Comparison of ENCODE assay signal across 8 cellular contexts in the genomic region with DNA sequence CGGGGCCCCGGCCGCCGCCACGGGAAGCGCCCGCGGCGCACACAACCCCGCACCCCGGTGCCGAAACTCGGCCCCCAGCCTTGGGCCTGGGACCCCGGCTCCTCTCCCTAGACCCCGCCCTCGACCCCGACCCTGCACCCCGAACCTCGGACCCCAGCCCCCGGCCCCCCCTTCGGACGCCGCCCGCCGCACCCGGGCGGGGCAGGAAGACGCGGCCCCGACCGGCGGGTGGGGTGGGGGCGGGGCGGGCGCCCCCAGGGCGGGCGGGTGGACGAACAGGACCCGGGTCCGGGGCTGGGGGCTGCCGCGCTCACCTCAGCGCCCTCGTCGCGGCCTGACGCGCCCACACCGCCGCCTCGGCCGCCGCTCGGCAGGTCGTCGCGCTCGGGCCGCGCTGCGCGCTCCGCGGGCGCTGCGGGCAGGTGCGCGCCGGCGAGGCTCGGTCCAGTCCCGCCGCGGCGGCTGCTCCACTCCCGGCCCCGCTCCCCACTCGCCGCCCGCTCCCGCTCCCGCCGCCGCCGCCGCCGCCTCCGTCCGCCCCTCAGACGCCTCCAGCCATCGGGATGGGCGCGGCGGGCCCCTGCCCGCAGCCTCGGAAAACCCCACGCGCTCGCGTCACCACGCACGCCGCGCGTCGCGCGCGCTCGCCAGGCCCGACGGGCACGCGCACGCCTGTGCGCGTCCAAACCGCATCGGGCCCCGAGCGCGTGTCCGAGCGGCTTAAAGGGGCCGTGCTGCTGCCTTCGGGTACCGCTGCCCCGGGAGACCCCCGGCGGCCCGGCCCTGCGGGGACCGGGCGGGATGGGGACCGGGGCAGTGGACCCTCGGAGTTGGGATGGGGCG. TPM values are rescaled to one million over a fixed set of nuclear protein-coding genes. Genes with fewer than 3 reads are reported as not detected.
DNase-seq lines count a peak whose midpoint lies in the region; ATAC-seq and TF ChIP-seq lines count a peak whose summit lies in the region.

A gene (minus strand): TSS at position 582 of the 843 bp plus-strand sequence. CDS start 65,634 bp downstream, outside the sequence.

- H3K9me3 Mint-ChIP-seq in Calu3 (ENCODE audit: low read depth, unreplicated experiment): no peaks in the 10 kb centered on the region

- H3K27ac Mint-ChIP-seq in Calu3 (ENCODE audit: unreplicated experiment): peak within 1 kb of the TSS; percentile 45

- TF ChIP-seq EP300 in esophagus muscularis mucosa (IDR thresholded peaks at IDR 0.05): no peak

- CTCF ChIA-PET in Calu3 (lab: Charles Lee): no interaction called here
- CTCF ChIA-PET in Panc1 (lab: Charles Lee): no interaction called here

- H3K27me3 Mint-ChIP-seq in Calu3 (ENCODE audit: unreplicated experiment): no peaks in the 10 kb centered on the region

- WGBS in esophagus muscularis mucosa: no CpG with 5 or more reads among the region's 137 CpGs

- POLR2A ChIA-PET in Panc1 (lab: Charles Lee): no interaction called here

- TF ChIP-seq POLR2A in esophagus muscularis mucosa (IDR thresholded peaks at IDR 0.05; ENCODE audit: low read depth): peak; percentile 29

- BruUV-seq in Calu3 (replicated peaks; lab: Mats Ljungman, UMichigan) (no TSS peak), Panc1 (replicated peaks; lab: Mats Ljungman, UMichigan) (no TSS peak)

- H3K27me3 ChIP-seq in Panc1 (ENCODE audit: control insufficient read depth, insufficient read depth, low read length): no peaks in the 10 kb centered on the region
- H3K27me3 ChIP-seq in esophagus muscularis mucosa: peaks cover 0 to 10% (median 4%) of the 10 kb centered on the region in 4 donors

- intact Hi-C loops in Calu3 (cut with micrococcal nuclease; ENCODE audit: unreplicated experiment): no loop called here
- intact Hi-C loops in Panc1 (cut with micrococcal nuclease; ENCODE audit: unreplicated experiment): no loop called here
- intact Hi-C loops in esophagus muscularis mucosa (cut with DNase I): no loop called here

- H3K36me3 ChIP-seq in Panc1 (ENCODE audit: control insufficient read depth, insufficient read depth, low read length) (peaks cover 4% of the 10 kb centered on the region; the same call in 1 of the 2 replicates), esophagus muscularis mucosa (no peaks in the 10 kb centered on the region)

- H3K9me3 ChIP-seq in Panc1 (ENCODE audit: control insufficient read depth, insufficient read depth, low read depth, low read length) (no peaks in the 10 kb centered on the region), esophagus muscularis mucosa (no peaks in the 10 kb centered on the region)

- H3K4me1 ChIP-seq in Panc1 (ENCODE audit: control insufficient read depth, insufficient read depth, low read length) (peaks cover 52% of the 10 kb centered on the region), esophagus muscularis mucosa (peaks cover 58 to 79% (median 74%) of the 10 kb centered on the region in 4 donors)

- peaks cover 41% of the 10 kb centered on the region for H3K36me3 Mint-ChIP-seq in Calu3 (ENCODE audit: insufficient read depth, unreplicated experiment)

- H3K27ac ChIP-seq in Panc1 (ENCODE audit: low read length) (peak within 1 kb of the TSS; percentile 91), esophagus muscularis mucosa (replicated peaks in 1 of 4) (peak within 1 kb of the TSS; percentile 92 to 99 (median 97))

- peak within 1 kb of the TSS; percentile 79 for H3K4me3 Mint-ChIP-seq in Calu3 (ENCODE audit: low read depth, unreplicated experiment)

- peak; percentile 71 for ATAC-seq in GM21423 (IDR thresholded peaks at IDR 0.05; ENCODE audit: unreplicated experiment)
- peak; percentile 83 for ATAC-seq in Panc1

- DNase-seq in Calu3 (peak; percentile 86), HuH-7 (ENCODE audit: low spot score) (peak; percentile 93), Panc1 (ENCODE audit: low read depth, low spot score) (no peak), esophagus muscularis mucosa (ENCODE audit: extremely low spot score) (peak; percentile 95), myocyte (ENCODE audit: low read depth) (peak; percentile 90)
- peak; percentile 92 to 95 for DNase-seq in activated T-cell treated with anti-CD3 and anti-CD28 coated beads, Interleukin-2, amount 50 U/mL, for 48 hours
- DNase-seq in stimulated activated CD8-positive, alpha-beta memory T cell treated with anti-CD3 and anti-CD28 coated beads, Interleukin-7, amount 100 ng/mL, for 24 hours (ENCODE audit: low read depth): peak; percentile 68

- no peak for TF ChIP-seq CTCF in Calu3 (IDR thresholded peaks at IDR 0.05; ENCODE audit: unreplicated experiment)
- TF ChIP-seq CTCF in Panc1 (IDR thresholded peaks at IDR 0.05): no peak
- TF ChIP-seq CTCF in esophagus muscularis mucosa (IDR thresholded peaks at IDR 0.05): no peak

- in situ Hi-C loops in Panc1 (cut with HindIII; ENCODE audit: low pct_unique_long_range_greater_than_20kb, low sequenced_read_pairs): no loop called here

- H3K4me3 ChIP-seq in Panc1 (ENCODE audit: low read depth in 2 of 2, low read length in 2 of 2) (peak within 1 kb of the TSS; percentile 62 to 80), esophagus muscularis mucosa (peak within 1 kb of the TSS; percentile 79 to 99 (median 92))

- peaks cover 18% of the 10 kb centered on the region for H3K4me1 Mint-ChIP-seq in Calu3 (ENCODE audit: low read depth, unreplicated experiment)

RNA-seq across cellular contexts. Expression of the gene that starts here (rescaled TPM):
- total RNA-seq in Calu3 (2022): 251 and 252 TPM in 2 replicates
- 499 TPM for total RNA-seq in Panc1 (2021; ENCODE audit: unreplicated experiment)
- polyA plus RNA-seq in Panc1 (2012; ENCODE audit: insufficient read length): 736 TPM
- total RNA-seq in esophagus muscularis mucosa: 100 to 1,000 TPM; 124 to 166 (median 161) TPM
- 52.5 and 61.7 TPM in 2 replicates for total RNA-seq in myocyte
- polyA plus RNA-seq in myocyte (2012): 424 TPM
